In the genomic region with DNA sequence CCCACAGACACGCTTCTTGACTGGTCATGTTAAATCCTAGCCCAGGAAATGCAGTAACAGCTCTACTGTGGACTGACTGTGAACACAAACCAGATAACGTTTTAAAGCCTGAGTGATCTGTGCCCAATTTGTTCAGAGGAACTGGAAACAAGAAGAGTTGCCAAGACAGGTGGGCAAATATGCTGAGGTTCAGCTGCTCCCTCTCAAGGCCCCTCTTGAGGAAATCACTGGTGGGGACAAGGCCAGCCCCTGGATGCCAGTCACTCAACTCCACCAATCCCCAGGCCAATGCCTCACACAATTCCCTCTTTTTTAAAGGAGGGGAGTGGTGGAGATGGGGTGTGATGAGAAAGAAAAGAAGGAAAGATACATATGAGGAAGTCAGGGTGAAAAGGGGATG, we compare ENCODE assay signal across 37 cellular contexts.
DNase-seq lines count a peak whose midpoint lies in the region; ATAC-seq, FAIRE-seq and TF ChIP-seq lines count a peak whose summit lies in the region.
"Had no signal": no experiment of that assay in that cellular context is flagged by ENCODE, and none has a peak within 500 bp of the region (broad histone marks: within the 10 kb centered on the region; RNA-seq: fewer than 3 reads in every experiment).

No MANE protein-coding gene starts in this region.

- H3K36me3 Mint-ChIP-seq in nephron (ENCODE audit: low read depth): no peaks in the 10 kb centered on the region
- H3K36me3 Mint-ChIP-seq in stimulated activated naive B cell treated with anti-CD40 and anti-IgM and Interleukin-4, amounts not matched to agents 10 μg/mL and 1 μg/mL and 100 μg/mL, for 72 hours: no peaks in the 10 kb centered on the region
- H3K36me3 Mint-ChIP-seq: CD14-positive monocyte; CD4-positive, alpha-beta memory T cell; CD4-positive, CD25-positive, alpha-beta regulatory T cell; CD8-positive, alpha-beta memory T cell; CD8-positive, alpha-beta T cell had no signal

- H3K4me3 ChIP-seq in HepG2 (replicated peaks in 1 of 3; ENCODE audit: insufficient read depth in 1 of 3, low read depth in 2 of 3, low read length in 3 of 3) (no peak overlapping the region), right lobe of liver (no peak overlapping the region), SJCRH30 (no peak overlapping the region)
- H3K4me3 ChIP-seq: A549; BLaER1; BLaER1 treated with 17β-estradiol and CSF1 and Interleukin-3, amounts not matched to agents 10 nM and 100 nM had no signal

- no peak for TF ChIP-seq EP300 in HepG2 (IDR thresholded peaks at IDR 0.05; ENCODE audit: low read depth in 2 of 2, low read length in 2 of 2)
- TF ChIP-seq EP300 in HepG2 (CRISPR knock-in tag; IDR thresholded peaks at IDR 0.05; ENCODE audit: borderline replicate concordance): no peak

- in situ Hi-C loops in HepG2 (cut with HindIII; ENCODE audit: extremely low pct_ligation_motif_present, low pct_unique_long_range_greater_than_20kb): no loop called here

- H3K27ac Mint-ChIP-seq in nephron: peak overlapping the region in 2 of 3 experiments; percentile 5 to 55
- H3K27ac Mint-ChIP-seq in stimulated activated naive B cell treated with anti-CD40 and anti-IgM and Interleukin-4, amounts not matched to agents 10 μg/mL and 1 μg/mL and 100 μg/mL, for 72 hours: peak overlapping the region; percentile 15
- H3K27ac Mint-ChIP-seq: B cell; CD14-positive monocyte; CD4-positive, alpha-beta T cell; CD4-positive, CD25-positive, alpha-beta regulatory T cell; CD8-positive, alpha-beta T cell had no signal

- no peak overlapping the region for H2AFZ ChIP-seq in HepG2 (ENCODE audit: low read length)

- BruUV-seq in HepG2 (replicated peaks; lab: Mats Ljungman, UMichigan): no TSS peak

- WGBS in HepG2 (ENCODE audit: low lambda C conversion rate): 4% methylated on average over 2 of the region's 2 CpGs
- WGBS in right lobe of liver (ENCODE audit: insufficient coverage, low coverage, low lambda C conversion rate, missing lambda C conversion rate): 53% methylated on average over 2 of the region's 2 CpGs

- no peaks in the 10 kb centered on the region for H3K9me3 Mint-ChIP-seq in nephron
- H3K9me3 Mint-ChIP-seq in stimulated activated naive B cell treated with anti-CD40 and anti-IgM and Interleukin-4, amounts not matched to agents 10 μg/mL and 1 μg/mL and 100 μg/mL, for 72 hours: no peaks in the 10 kb centered on the region
- H3K9me3 Mint-ChIP-seq: CD4-positive, alpha-beta T cell; CD8-positive, alpha-beta memory T cell; CD8-positive, alpha-beta T cell had no signal

- POLR2A ChIA-PET in HepG2 (lab: Yijun Ruan, JAX): no interaction called here

- FAIRE-seq in HepG2 (lab: Jason Lieb, UNC): no peak
- FAIRE-seq: A204.1, A549, D721Med had no signal

- H3K9me3 ChIP-seq in HepG2 (ENCODE audit: low read length) (no peaks in the 10 kb centered on the region), right lobe of liver (no peaks in the 10 kb centered on the region), SJCRH30 (replicated peaks) (no peaks in the 10 kb centered on the region)
- H3K9me3 ChIP-seq: A549; BE2C; BLaER1; BLaER1 treated with 17β-estradiol and CSF1 and Interleukin-3, amounts not matched to agents 10 nM and 100 nM; Caco-2 had no signal

- no peaks in the 10 kb centered on the region for H3K36me3 ChIP-seq in HepG2 (replicated peaks in 1 of 2; ENCODE audit: control insufficient read depth in 1 of 2, insufficient read depth in 2 of 2, low read length in 2 of 2)
- H3K36me3 ChIP-seq in right lobe of liver: no peaks in the 10 kb centered on the region
- peaks cover 3% of the 10 kb centered on the region; the same call in 1 of the 2 replicates for H3K36me3 ChIP-seq in SJCRH30
- H3K36me3 ChIP-seq: BE2C; BLaER1; BLaER1 treated with 17β-estradiol and CSF1 and Interleukin-3, amounts not matched to agents 10 nM and 100 nM had no signal

- H3K27me3 Mint-ChIP-seq in nephron (ENCODE audit: low read depth): peaks cover 5% of the 10 kb centered on the region
- peaks cover 0 to 8% of the 10 kb centered on the region in 2 donors for H3K27me3 Mint-ChIP-seq in stimulated activated naive B cell treated with anti-CD40 and anti-IgM and Interleukin-4, amounts not matched to agents 10 μg/mL and 1 μg/mL and 100 μg/mL, for 72 hours

- DNase-seq in HepG2 (ENCODE audit: low spot score): no peak
- no peak for DNase-seq in right lobe of liver
- peak; percentile 93 to 98 for DNase-seq in SJCRH30
- DNase-seq in stimulated activated naive B cell treated with anti-CD40 and anti-IgM and Interleukin-4, amounts not matched to agents 10 μg/mL and 1 μg/mL and 100 μg/mL, for 72 hours: no peak
- no peak for DNase-seq in left lobe of liver (ENCODE audit: low spot score)
- DNase-seq in NCI-H1092 (lab: John Stamatoyannopoulos, UW): no peak
- DNase-seq in activated effector memory CD4-positive, alpha-beta T cell treated with Interleukin-2 at 50 U/mL for 16 hours: no peak
- DNase-seq: 8988T; ACHN; AML-193; BE2C; C1 segment of cervical spinal cord; Caco-2; Calu3; CD4-positive, alpha-beta memory T cell; CD4-positive, alpha-beta T cell; CD4-positive, CD25-positive, alpha-beta regulatory T cell; CD8-positive, alpha-beta memory T cell; CD8-positive, alpha-beta T cell; COR-L47; DMS 273 treated with DMSO at 0.1 percent for 48 hours; DMS153; DMS53; DMS79; DMS79 treated with DMSO at 0.1 percent for 48 hours; DND-41; EL had no signal

- H3K27ac ChIP-seq in HepG2 (ENCODE audit: extremely low read length, insufficient read depth, low read length) (no peak overlapping the region), right lobe of liver (no peak overlapping the region), SJCRH30 (peak overlapping the region; percentile 99)
- H3K27ac ChIP-seq: 22Rv1; A549; BLaER1; BLaER1 treated with 17β-estradiol and CSF1 and Interleukin-3, amounts not matched to agents 10 nM and 100 nM; C4-2B had no signal

- H3K79me2 ChIP-seq in HepG2 (ENCODE audit: insufficient read depth, low read length): no peaks in the 10 kb centered on the region

- TF ChIP-seq RAD21 in HepG2 (CRISPR knock-in tag; IDR thresholded peaks at IDR 0.05): no peak

- H3K4me3 Mint-ChIP-seq in nephron: no peak overlapping the region
- H3K4me3 Mint-ChIP-seq in stimulated activated naive B cell treated with anti-CD40 and anti-IgM and Interleukin-4, amounts not matched to agents 10 μg/mL and 1 μg/mL and 100 μg/mL, for 72 hours: no peak overlapping the region
- H3K4me3 Mint-ChIP-seq: B cell; CD14-positive monocyte; CD4-positive, alpha-beta T cell; CD4-positive, CD25-positive, alpha-beta regulatory T cell; CD8-positive, alpha-beta memory T cell; CD8-positive, alpha-beta T cell had no signal

- intact Hi-C loops in HepG2 (cut with micrococcal nuclease; ENCODE audit: unreplicated experiment): no loop called here
- intact Hi-C loops in right lobe of liver (cut with DNase I): no loop called here

- H4K20me1 ChIP-seq in HepG2 (ENCODE audit: insufficient read depth, low read length): no peaks in the 10 kb centered on the region
- H4K20me1 ChIP-seq: BLaER1; BLaER1 treated with 17β-estradiol and CSF1 and Interleukin-3, amounts not matched to agents 10 nM and 100 nM had no signal

- H3K4me1 ChIP-seq in HepG2 (ENCODE audit: insufficient read depth, low read length): no peaks in the 10 kb centered on the region
- H3K4me1 ChIP-seq in right lobe of liver: no peaks in the 10 kb centered on the region
- peaks cover 66% of the 10 kb centered on the region for H3K4me1 ChIP-seq in SJCRH30
- H3K4me1 ChIP-seq: BLaER1; BLaER1 treated with 17β-estradiol and CSF1 and Interleukin-3, amounts not matched to agents 10 nM and 100 nM; Caco-2 had no signal

- H3K27me3 ChIP-seq in HepG2 (ENCODE audit: control insufficient read depth in 1 of 2, insufficient read depth in 2 of 2, low read length in 2 of 2) (peaks cover 0 to 1% of the 10 kb centered on the region in 2 experiments; a peak in 2 of 5 replicates), right lobe of liver (no peaks in the 10 kb centered on the region), SJCRH30 (no peaks in the 10 kb centered on the region)
- H3K27me3 ChIP-seq: BE2C; BLaER1; BLaER1 treated with 17β-estradiol and CSF1 and Interleukin-3, amounts not matched to agents 10 nM and 100 nM had no signal

- no peak overlapping the region for H3K9ac ChIP-seq in HepG2 (ENCODE audit: insufficient read depth, low read depth, low read length)
- H3K9ac ChIP-seq: BLaER1; BLaER1 treated with 17β-estradiol and CSF1 and Interleukin-3, amounts not matched to agents 10 nM and 100 nM had no signal

- H3K4me1 Mint-ChIP-seq in nephron: peaks cover 45% of the 10 kb centered on the region
- H3K4me1 Mint-ChIP-seq in stimulated activated naive B cell treated with anti-CD40 and anti-IgM and Interleukin-4, amounts not matched to agents 10 μg/mL and 1 μg/mL and 100 μg/mL, for 72 hours: no peaks in the 10 kb centered on the region
- H3K4me1 Mint-ChIP-seq: B cell; CD14-positive monocyte; CD4-positive, alpha-beta memory T cell; CD4-positive, CD25-positive, alpha-beta regulatory T cell; CD8-positive, alpha-beta memory T cell had no signal

- ATAC-seq in HepG2: no peak
- ATAC-seq in right lobe of liver: no peak
- no peak for ATAC-seq in stimulated activated naive B cell treated with anti-CD40 and anti-IgM and Interleukin-4, amounts not matched to agents 10 μg/mL and 1 μg/mL and 100 μg/mL, for 72 hours (replicated peaks)
- ATAC-seq in left lobe of liver: no peak
- ATAC-seq: A549; CD8-positive, alpha-beta T cell had no signal

- CTCF ChIA-PET in HepG2 (lab: Yijun Ruan, JAX; ENCODE audit: low intra/inter-chr PET ratio, low total read pairs): no interaction called here

- TF ChIP-seq POLR2A in HepG2 (IDR thresholded peaks at IDR 0.05; ENCODE audit: insufficient read depth in 1 of 2, low read depth in 2 of 2, low read length in 2 of 2): no peak
- TF ChIP-seq POLR2A in right lobe of liver (IDR thresholded peaks at IDR 0.05): no peak

- no peak overlapping the region for H3K4me2 ChIP-seq in HepG2 (ENCODE audit: low read depth, low read length)
- H3K4me2 ChIP-seq: A549; BLaER1; BLaER1 treated with 17β-estradiol and CSF1 and Interleukin-3, amounts not matched to agents 10 nM and 100 nM had no signal

- no peak for TF ChIP-seq CTCF in HepG2 (CRISPR knock-in tag; IDR thresholded peaks at IDR 0.05)
- no peak for TF ChIP-seq CTCF in right lobe of liver (IDR thresholded peaks at IDR 0.05)
- no peak for TF ChIP-seq CTCF in nephron (IDR thresholded peaks at IDR 0.05; ENCODE audit: unreplicated experiment in 3 of 3)

TF ChIP-seq in HepG2, 621 proteins besides CTCF, POLR2A, EP300 and RAD21:
- TF ChIP-seq HNRNPK (IDR thresholded peaks at IDR 0.05; ENCODE audit: low read depth, low read length, poor library complexity, severe bottlenecking) (peak; percentile 2), ZNF121 (CRISPR knock-in tag; IDR thresholded peaks at IDR 0.05) (no peak)
TF ChIP-seq in HepG2: peak in this region for 1.

Comparison
In these comparisons a context has a peak if more than half of its experiments do, and no peak if none do; other contexts are left out.
1. DNase-seq: peak in SJCRH30 (2 of 2); none in HepG2 (single experiment), right lobe of liver (0 of 3), stimulated activated naive B cell treated with anti-CD40 and anti-IgM and Interleukin-4, amounts not matched to agents 10 μg/mL and 1 μg/mL and 100 μg/mL, for 72 hours (single experiment), left lobe of liver (single experiment), NCI-H1092 (single experiment) and activated effector memory CD4-positive, alpha-beta T cell treated with Interleukin-2 at 50 U/mL for 16 hours (single experiment).